ENCODE assay signal across 1 cellular context in the genomic region with DNA sequence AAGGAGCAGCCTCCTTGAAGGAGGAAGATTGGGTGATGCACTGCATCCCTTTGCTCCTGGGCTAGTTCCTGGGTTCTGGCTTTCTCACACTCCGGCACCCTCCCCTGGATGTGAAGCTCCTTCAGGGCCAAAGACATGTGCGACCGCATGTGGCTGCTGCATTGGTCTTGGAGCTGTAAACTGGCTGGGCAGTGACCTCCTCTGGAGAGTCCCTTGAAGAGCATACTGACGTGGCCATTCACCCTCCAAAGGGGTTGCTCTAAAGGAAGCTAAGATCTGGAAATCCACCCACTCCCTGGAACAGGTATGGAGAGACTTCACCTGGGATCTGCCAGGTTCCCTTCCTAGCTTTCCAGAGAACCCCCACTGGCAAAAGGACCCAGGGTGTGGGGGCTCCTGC.
TF ChIP-seq lines count a peak whose summit lies in the region.

No MANE protein-coding gene starts in this region.

TF ChIP-seq in HCT116, 20 proteins besides CTCF, POLR2A, EP300 and RAD21 (continued from another document):
- TF ChIP-seq EGR1 (IDR thresholded peaks at IDR 0.05; ENCODE audit: low read depth) (no peak), TCF7L2 (IDR thresholded peaks at IDR 0.05; ENCODE audit: borderline replicate concordance, extremely low read depth, insufficient read depth, insufficient read length) (no peak)
- TF ChIP-seq, protein P1, sequence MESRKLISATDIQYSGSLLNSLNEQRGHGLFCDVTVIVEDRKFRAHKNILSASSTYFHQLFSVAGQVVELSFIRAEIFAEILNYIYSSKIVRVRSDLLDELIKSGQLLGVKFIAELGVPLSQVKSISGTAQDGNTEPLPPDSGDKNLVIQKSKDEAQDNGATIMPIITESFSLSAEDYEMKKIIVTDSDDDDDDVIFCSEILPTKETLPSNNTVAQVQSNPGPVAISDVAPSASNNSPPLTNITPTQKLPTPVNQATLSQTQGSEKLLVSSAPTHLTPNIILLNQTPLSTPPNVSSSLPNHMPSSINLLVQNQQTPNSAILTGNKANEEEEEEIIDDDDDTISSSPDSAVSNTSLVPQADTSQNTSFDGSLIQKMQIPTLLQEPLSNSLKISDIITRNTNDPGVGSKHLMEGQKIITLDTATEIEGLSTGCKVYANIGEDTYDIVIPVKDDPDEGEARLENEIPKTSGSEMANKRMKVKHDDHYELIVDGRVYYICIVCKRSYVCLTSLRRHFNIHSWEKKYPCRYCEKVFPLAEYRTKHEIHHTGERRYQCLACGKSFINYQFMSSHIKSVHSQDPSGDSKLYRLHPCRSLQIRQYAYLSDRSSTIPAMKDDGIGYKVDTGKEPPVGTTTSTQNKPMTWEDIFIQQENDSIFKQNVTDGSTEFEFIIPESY (IDR thresholded peaks at IDR 0.05; ENCODE audit: extremely low read depth, insufficient replicate concordance, low read length), result no peak
TF ChIP-seq in HCT116: peak in this region for 0.
